ENCODE assay signal across 9 cellular contexts in the genomic region with DNA sequence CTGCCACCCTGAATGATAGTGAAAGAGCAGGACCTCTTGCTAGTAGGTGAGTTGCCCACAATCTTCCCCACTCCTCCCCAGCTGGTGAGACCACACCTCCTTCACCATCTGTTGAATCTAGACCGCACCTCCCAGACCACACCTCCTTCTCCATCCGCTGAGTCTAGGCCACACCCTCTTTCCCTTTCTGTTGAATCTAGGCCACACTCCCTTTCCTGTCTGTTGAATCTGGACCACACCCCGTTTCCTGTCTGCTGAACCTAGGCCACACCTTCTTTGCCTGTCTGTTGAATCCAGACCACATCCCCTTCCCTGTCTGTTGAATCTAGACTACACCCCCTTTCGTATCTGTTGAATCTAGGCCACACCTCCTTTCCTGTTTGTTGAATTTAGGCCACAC.
A peak's percentile ranks its signal among the peaks of the same experiment; 100 is the strongest.
DNase-seq lines count a peak whose midpoint lies in the region; ATAC-seq, FAIRE-seq and TF ChIP-seq lines count a peak whose summit lies in the region.
"Had no signal": no experiment of that assay in that cellular context is flagged by ENCODE, and none has a peak within 500 bp of the region (broad histone marks: within the 10 kb centered on the region; RNA-seq: fewer than 3 reads in every experiment).

No MANE protein-coding gene starts in this region.

- intact Hi-C loops in MCF 10A (cut with micrococcal nuclease): no loop called here
- intact Hi-C loops in breast epithelium (cut with DNase I; ENCODE audit: low total_unique reads): no loop called here
- intact Hi-C loops in kidney (cut with DNase I): no loop called here

- no peak overlapping the region for H3K27ac ChIP-seq in breast epithelium
- no peak overlapping the region for H3K27ac ChIP-seq in gastroesophageal sphincter
- no peak overlapping the region for H3K27ac ChIP-seq in kidney (ENCODE audit: low read depth in 2 of 2, low read length in 2 of 2)
- H3K27ac ChIP-seq: parathyroid adenoma had no signal

- CTCF ChIA-PET in MCF 10A (lab: Yijun Ruan, JAX) (interaction anchor here (0.6 to 0.7 kb wide), 2 partner anchors 74 to 166 kb away, joined by 3 read pairs; no protein-coding TSS in a partner anchor), WTC11 (lab: Charles Lee) (no interaction called here)

- H3K9me3 ChIP-seq in breast epithelium (no peaks in the 10 kb centered on the region), gastroesophageal sphincter (no peaks in the 10 kb centered on the region), kidney (ENCODE audit: control insufficient read depth in 1 of 2, low read length in 2 of 2) (no peaks in the 10 kb centered on the region)

- peak; percentile 21 for DNase-seq in MCF 10A (ENCODE audit: unreplicated experiment)
- no peak for DNase-seq in breast epithelium (ENCODE audit: low spot score in 2 of 2)
- peak; percentile 69 for DNase-seq in WTC11 (ENCODE audit: low spot score)
- DNase-seq in kidney: no peak
- no peak for DNase-seq in mesenteric fat pad (ENCODE audit: low spot score)
- no peak for DNase-seq in NCI-H1930 (lab: John Stamatoyannopoulos, UW)

- 85 to 96% methylated on average over 4 of the region's 4 CpGs for WGBS in gastroesophageal sphincter (ENCODE audit: low coverage in 1 of 2), 2 donors

- H3K4me3 ChIP-seq in breast epithelium (no peak overlapping the region), gastroesophageal sphincter (no peak overlapping the region), kidney (ENCODE audit: low read length in 2 of 2) (no peak overlapping the region)

- ATAC-seq in HG03520 (IDR thresholded peaks at IDR 0.05; ENCODE audit: unreplicated experiment) (peak; percentile 75), WTC11 (peak; percentile 97), gastroesophageal sphincter (peak; percentile 46)

- TF ChIP-seq POLR2A in breast epithelium (IDR thresholded peaks at IDR 0.05) (no peak), gastroesophageal sphincter (IDR thresholded peaks at IDR 0.05) (no peak)

- no peak for TF ChIP-seq EP300 in gastroesophageal sphincter (IDR thresholded peaks at IDR 0.05)

- H3K27me3 Mint-ChIP-seq in MCF 10A (ENCODE audit: insufficient read depth, unreplicated experiment): no peaks in the 10 kb centered on the region
- H3K27me3 Mint-ChIP-seq in WTC11 (ENCODE audit: low read depth): no peaks in the 10 kb centered on the region

- H3K4me3 Mint-ChIP-seq in MCF 10A (ENCODE audit: unreplicated experiment) (no peak overlapping the region), WTC11 (no peak overlapping the region)

- TF ChIP-seq CTCF in MCF 10A (IDR thresholded peaks at IDR 0.05; ENCODE audit: unreplicated experiment): no peak
- no peak for TF ChIP-seq CTCF in breast epithelium (IDR thresholded peaks at IDR 0.05)
- no peak for TF ChIP-seq CTCF in WTC11 (IDR thresholded peaks at IDR 0.05)
- no peak for TF ChIP-seq CTCF in gastroesophageal sphincter (IDR thresholded peaks at IDR 0.05)
- no peak for TF ChIP-seq CTCF in kidney (IDR thresholded peaks at IDR 0.05; ENCODE audit: borderline replicate concordance, extremely low read depth, insufficient read depth)

- no peaks in the 10 kb centered on the region for H3K4me1 ChIP-seq in breast epithelium
- no peaks in the 10 kb centered on the region for H3K4me1 ChIP-seq in gastroesophageal sphincter
- no peaks in the 10 kb centered on the region for H3K4me1 ChIP-seq in kidney (ENCODE audit: control insufficient read depth in 1 of 2, insufficient read depth in 1 of 2, low read depth in 1 of 2, low read length in 2 of 2)
- H3K4me1 ChIP-seq: parathyroid adenoma had no signal

- H3K36me3 ChIP-seq in breast epithelium (no peaks in the 10 kb centered on the region), gastroesophageal sphincter (no peaks in the 10 kb centered on the region), kidney (ENCODE audit: control insufficient read depth in 1 of 2, insufficient read depth in 2 of 2, low read length in 2 of 2) (no peaks in the 10 kb centered on the region)

- H3K27me3 ChIP-seq in breast epithelium (no peaks in the 10 kb centered on the region), gastroesophageal sphincter (no peaks in the 10 kb centered on the region)

- POLR2A ChIA-PET in MCF 10A (lab: Yijun Ruan, JAX) (no interaction called here), WTC11 (lab: Charles Lee) (no interaction called here)

- no peak overlapping the region for H3K9ac ChIP-seq in kidney (ENCODE audit: low read length in 2 of 2)
- H3K9ac ChIP-seq: parathyroid adenoma had no signal

- H3K9me3 Mint-ChIP-seq in MCF 10A (ENCODE audit: unreplicated experiment) (peaks cover 7% of the 10 kb centered on the region), WTC11 (peaks cover 7% of the 10 kb centered on the region)

- no peaks in the 10 kb centered on the region for H3K36me3 Mint-ChIP-seq in MCF 10A (ENCODE audit: insufficient read depth, unreplicated experiment)
- no peaks in the 10 kb centered on the region for H3K36me3 Mint-ChIP-seq in WTC11

- no TSS peak for BruUV-seq in MCF 10A (replicated peaks; lab: Mats Ljungman, UMichigan)

- FAIRE-seq in kidney (lab: Jason Lieb, UNC): no peak

- H3K27ac Mint-ChIP-seq in MCF 10A (ENCODE audit: low read depth, unreplicated experiment) (no peak overlapping the region), WTC11 (no peak overlapping the region)

- H3K4me1 Mint-ChIP-seq in MCF 10A (ENCODE audit: insufficient read depth, unreplicated experiment) (no peaks in the 10 kb centered on the region), WTC11 (peaks cover 34% of the 10 kb centered on the region)

TF ChIP-seq in WTC11, 78 proteins besides CTCF, POLR2A, EP300 and RAD21:
- TF ChIP-seq ZNF232 (CRISPR knock-in tag; IDR thresholded peaks at IDR 0.05): no peak
- TF ChIP-seq GABPB1 (CRISPR knock-in tag; IDR thresholded peaks at IDR 0.05): no peak
- TF ChIP-seq, protein P1, sequence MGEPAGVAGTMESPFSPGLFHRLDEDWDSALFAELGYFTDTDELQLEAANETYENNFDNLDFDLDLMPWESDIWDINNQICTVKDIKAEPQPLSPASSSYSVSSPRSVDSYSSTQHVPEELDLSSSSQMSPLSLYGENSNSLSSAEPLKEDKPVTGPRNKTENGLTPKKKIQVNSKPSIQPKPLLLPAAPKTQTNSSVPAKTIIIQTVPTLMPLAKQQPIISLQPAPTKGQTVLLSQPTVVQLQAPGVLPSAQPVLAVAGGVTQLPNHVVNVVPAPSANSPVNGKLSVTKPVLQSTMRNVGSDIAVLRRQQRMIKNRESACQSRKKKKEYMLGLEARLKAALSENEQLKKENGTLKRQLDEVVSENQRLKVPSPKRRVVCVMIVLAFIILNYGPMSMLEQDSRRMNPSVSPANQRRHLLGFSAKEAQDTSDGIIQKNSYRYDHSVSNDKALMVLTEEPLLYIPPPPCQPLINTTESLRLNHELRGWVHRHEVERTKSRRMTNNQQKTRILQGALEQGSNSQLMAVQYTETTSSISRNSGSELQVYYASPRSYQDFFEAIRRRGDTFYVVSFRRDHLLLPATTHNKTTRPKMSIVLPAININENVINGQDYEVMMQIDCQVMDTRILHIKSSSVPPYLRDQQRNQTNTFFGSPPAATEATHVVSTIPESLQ (CRISPR knock-in tag; IDR thresholded peaks at IDR 0.05): no peak
- TF ChIP-seq, protein P2, sequence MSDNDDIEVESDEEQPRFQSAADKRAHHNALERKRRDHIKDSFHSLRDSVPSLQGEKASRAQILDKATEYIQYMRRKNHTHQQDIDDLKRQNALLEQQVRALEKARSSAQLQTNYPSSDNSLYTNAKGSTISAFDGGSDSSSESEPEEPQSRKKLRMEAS (CRISPR knock-in tag; IDR thresholded peaks at IDR 0.05): no peak
- no peak for TF ChIP-seq MYBL2 (CRISPR knock-in tag; IDR thresholded peaks at IDR 0.05)
- TF ChIP-seq ZBTB21 (CRISPR knock-in tag; IDR thresholded peaks at IDR 0.05; ENCODE audit: borderline replicate concordance): no peak
- TF ChIP-seq NFATC4 (CRISPR knock-in tag; IDR thresholded peaks at IDR 0.05): no peak
- no peak for TF ChIP-seq NR3C1 (CRISPR knock-in tag; conservative IDR thresholded peaks at IDR 0.05; ENCODE audit: low read depth)
- TF ChIP-seq ZNF416 (CRISPR knock-in tag; IDR thresholded peaks at IDR 0.05): no peak
- TF ChIP-seq KAT7 (CRISPR knock-in tag; IDR thresholded peaks at IDR 0.05; ENCODE audit: borderline replicate concordance): no peak

Comparison
In these comparisons a context has a peak if more than half of its experiments do, and no peak if none do; other contexts are left out.
1. DNase-seq: peak in MCF 10A (single experiment) and WTC11 (single experiment); none in breast epithelium (0 of 2), kidney (single experiment), mesenteric fat pad (single experiment) and NCI-H1930 (0 of 2).
2. ATAC-seq: peak in every context shown above with its lines; median percentile 97 in WTC11; 75 in HG03520; 46 in gastroesophageal sphincter.